ENCODE assay signal across 8 cellular contexts in the genomic region with DNA sequence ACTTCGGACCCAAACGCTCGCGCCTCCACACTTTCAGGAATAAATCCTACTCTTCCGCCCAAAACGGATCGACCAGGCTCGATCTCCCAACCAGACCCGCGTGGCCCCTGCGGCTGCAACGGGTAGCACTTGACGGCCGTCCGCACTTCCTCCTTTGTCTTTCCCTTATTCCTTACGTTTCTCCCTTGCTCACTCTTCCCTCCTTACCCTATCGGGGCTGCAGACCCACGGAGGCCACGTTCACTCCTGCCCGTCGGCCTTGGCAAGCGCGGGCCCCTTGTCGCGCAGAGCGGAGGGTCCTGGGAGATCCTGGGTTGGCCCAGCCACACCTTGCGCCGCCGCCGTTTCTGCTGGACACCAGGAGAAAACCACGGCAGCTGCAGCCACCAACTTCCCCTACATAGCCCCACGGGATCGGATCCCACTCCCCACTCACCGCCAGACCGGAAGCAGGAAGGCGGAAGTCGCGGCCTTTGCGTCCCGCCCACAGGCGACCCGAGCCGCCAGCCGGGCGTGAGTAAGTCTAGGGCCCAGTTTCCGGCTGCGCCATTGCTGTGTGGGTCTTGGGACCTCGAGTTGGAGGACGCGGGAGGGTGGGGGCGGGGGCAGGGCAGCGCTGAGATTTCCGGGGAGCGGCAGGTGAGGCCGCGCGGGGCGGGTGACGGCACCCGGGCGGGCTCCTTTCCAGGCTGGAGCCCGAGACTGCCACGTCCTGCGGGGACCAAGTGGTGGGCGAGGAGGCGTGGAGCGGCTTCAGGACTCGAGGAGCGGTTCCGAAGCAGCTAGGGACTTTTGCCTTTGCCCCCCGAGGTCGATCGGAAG. TPM values are rescaled to one million over a fixed set of nuclear protein-coding genes. Genes with fewer than 3 reads are reported as not detected.
A peak's percentile ranks its signal among the peaks of the same experiment; 100 is the strongest.
DNase-seq lines count a peak whose midpoint lies in the region; ATAC-seq, FAIRE-seq and TF ChIP-seq lines count a peak whose summit lies in the region.

A gene with protein sequence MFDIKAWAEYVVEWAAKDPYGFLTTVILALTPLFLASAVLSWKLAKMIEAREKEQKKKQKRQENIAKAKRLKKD (minus strand): TSS at position 459 of the 822 bp plus-strand sequence. CDS start 2,297 bp downstream, outside the sequence.

- intact Hi-C loops in breast epithelium (cut with DNase I; ENCODE audit: low total_unique reads), result no loop called here

- FAIRE-seq in small intestine (lab: Jason Lieb, UNC), result no peak

- peak within 1 kb of the TSS; percentile 96 for H3K9ac ChIP-seq in iPS-20b (ENCODE audit: low read depth, low read length)

- H3K4me3 ChIP-seq in WERI-Rb-1 (ENCODE audit: low read depth, low read length), result peak within 1 kb of the TSS; percentile 99
- peak within 1 kb of the TSS; percentile 74 to 94 (median 88) for H3K4me3 ChIP-seq in breast epithelium
- peak within 1 kb of the TSS; percentile 97 for H3K4me3 ChIP-seq in iPS-20b (ENCODE audit: low read length)
- H3K4me3 ChIP-seq in small intestine (ENCODE audit: low read depth in 1 of 2, low read length in 2 of 2), result peak within 1 kb of the TSS; percentile 82 to 95

- no peaks in the 10 kb centered on the region for H3K9me3 ChIP-seq in WERI-Rb-1 (ENCODE audit: severe bottlenecking)
- no peaks in the 10 kb centered on the region for H3K9me3 ChIP-seq in breast epithelium
- H3K9me3 ChIP-seq in iPS-20b (ENCODE audit: insufficient read depth, low read depth, low read length), result peaks cover 6% of the 10 kb centered on the region; the same call in 1 of the 2 replicates
- no peaks in the 10 kb centered on the region for H3K9me3 ChIP-seq in small intestine (ENCODE audit: control insufficient read depth, low read depth)

- ATAC-seq in HG03066 (IDR thresholded peaks at IDR 0.05; ENCODE audit: low read depth, unreplicated experiment), result peak; percentile 93

- peaks cover 37% of the 10 kb centered on the region for H3K36me3 ChIP-seq in WERI-Rb-1
- no peaks in the 10 kb centered on the region for H3K36me3 ChIP-seq in breast epithelium
- peaks cover 35% of the 10 kb centered on the region for H3K36me3 ChIP-seq in iPS-20b (ENCODE audit: insufficient read depth, low read depth, low read length)
- peaks cover 2 to 4% of the 10 kb centered on the region in 2 donors for H3K36me3 ChIP-seq in small intestine (ENCODE audit: control insufficient read depth in 2 of 2, insufficient read depth in 2 of 2, low read length in 2 of 2)

- WGBS in small intestine, 3 donors, result 0 to 1% (median 1%) methylated on average over 68 to 73 of the region's 73 CpGs

- TF ChIP-seq POLR2A in GM18526 (IDR thresholded peaks at IDR 0.05; ENCODE audit: extremely low read depth, insufficient read length), result peak; percentile 81
- TF ChIP-seq POLR2A in breast epithelium (IDR thresholded peaks at IDR 0.05), result peak; percentile 38

- H3K27ac ChIP-seq in WERI-Rb-1 (peak within 1 kb of the TSS; percentile 95), breast epithelium (peak within 1 kb of the TSS; percentile 95 to 98), iPS-20b (ENCODE audit: low read length) (peak within 1 kb of the TSS; percentile 73), small intestine (ENCODE audit: low read depth in 1 of 2, low read length in 1 of 2) (peak within 1 kb of the TSS; percentile 92 to 96)

- no peaks in the 10 kb centered on the region for H3K27me3 ChIP-seq in WERI-Rb-1 (ENCODE audit: insufficient read depth, low read depth, severe bottlenecking)
- H3K27me3 ChIP-seq in breast epithelium, result no peaks in the 10 kb centered on the region
- no peaks in the 10 kb centered on the region for H3K27me3 ChIP-seq in iPS-20b (ENCODE audit: insufficient read depth, low read length)
- no peaks in the 10 kb centered on the region for H3K27me3 ChIP-seq in small intestine (ENCODE audit: control insufficient read depth in 2 of 2, insufficient read depth in 2 of 2, low read length in 2 of 2)

- TF ChIP-seq CTCF in WERI-Rb-1 (IDR thresholded peaks at IDR 0.05; ENCODE audit: low read depth, low read length) (no peak), breast epithelium (IDR thresholded peaks at IDR 0.05) (peak in 1 of 3 donors; percentile 28)

- H3K4me1 ChIP-seq in breast epithelium (peaks cover 0 to 4% of the 10 kb centered on the region in 2 donors), iPS-20b (ENCODE audit: insufficient read depth, low read length) (peaks cover 3% of the 10 kb centered on the region; the same call in 1 of the 2 replicates), small intestine (ENCODE audit: control insufficient read depth in 2 of 2, insufficient read depth in 1 of 2, low read depth in 1 of 2, low read length in 1 of 2) (peaks cover 0 to 8% of the 10 kb centered on the region in 2 donors)

- DNase-seq in 8988T, result peak; percentile 73
- DNase-seq in NCI-H2171 treated with DMSO at 0.1 percent for 48 hours (lab: John Stamatoyannopoulos, UW), result peak; percentile 77
- peak; percentile 94 for DNase-seq in WERI-Rb-1
- peak; percentile 83 to 88 for DNase-seq in breast epithelium (ENCODE audit: low spot score in 2 of 2)
- peak; percentile 93 for DNase-seq in small intestine

RNA-seq across cellular contexts. Expression of the gene that starts here (rescaled TPM):
- total RNA-seq in breast epithelium, result 10 to 100 TPM; 31.4 to 34.0 (median 31.8) TPM
- 10 to 100 TPM; 43.2 to 62.2 (median 50.2) TPM for polyA plus RNA-seq in small intestine

Comparison
In these comparisons a context has a peak if more than half of its experiments do, and no peak if none do; other contexts are left out.
1. Peak in every context shown above with its lines: DNase-seq, ATAC-seq, H3K4me3 ChIP-seq and H3K27ac ChIP-seq.